25 cellular contexts compared by ENCODE assay signal in the genomic region with DNA sequence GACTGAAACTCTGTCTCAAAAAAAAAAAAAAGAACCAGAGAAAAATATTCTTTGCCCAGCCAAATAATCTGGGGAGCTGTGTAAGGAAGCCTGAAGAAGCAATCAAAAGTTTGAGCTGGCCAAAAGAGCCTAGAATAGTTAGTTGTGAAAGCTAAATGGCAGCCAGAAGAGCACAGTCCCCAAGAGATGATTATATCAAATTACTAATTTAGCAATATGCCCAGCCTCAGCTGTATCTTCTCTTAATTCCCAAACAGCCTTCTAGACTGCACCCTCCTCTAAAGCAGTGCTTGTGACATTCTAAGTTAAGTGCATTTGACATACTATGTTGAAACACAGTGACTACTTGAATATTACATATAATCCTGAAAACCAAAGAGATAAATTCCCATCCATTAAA.
"Had no signal": no experiment of that assay in that cellular context is flagged by ENCODE, and none has a peak within 500 bp of the region (broad histone marks: within the 10 kb centered on the region; RNA-seq: fewer than 3 reads in every experiment).

No MANE protein-coding gene starts in this region.

- H3K4me3 ChIP-seq: adrenal gland, MG63, SJSA1 had no signal

- H3K27me3 ChIP-seq: adrenal gland, MG63, SJSA1 had no signal

- H3K27ac ChIP-seq: adrenal gland, KMS-11, SJSA1 had no signal

- H3K4me1 ChIP-seq: adrenal gland, SJSA1 had no signal

- ATAC-seq: activated CD4-positive, CD25-positive, alpha-beta regulatory T cell treated with anti-CD3 and anti-CD28 coated beads, Interleukin-2, amount 50 U/mL, for 24 hours; activated CD8-positive, alpha-beta T cell treated with anti-CD3 and anti-CD28 coated beads for 36 hours; activated T-cell treated with anti-CD3 and anti-CD28 coated beads, Interleukin-2, amount 50 U/mL, for 72 hours; Panc1; SK-N-SH treated with all-trans-retinoic acid at 6 μM for 48 hours had no signal

- H3K36me3 ChIP-seq: adrenal gland, MG63, SJSA1 had no signal

- H3K9ac ChIP-seq: KMS-11 had no signal

- H3K9me3 ChIP-seq: adrenal gland, MG63, SJSA1 had no signal

- H3K4me2 ChIP-seq: KMS-11 had no signal

- DNase-seq: activated CD4-positive, alpha-beta T cell treated with anti-CD3 and anti-CD28 coated beads for 4 hours; activated CD8-positive, alpha-beta memory T cell treated with anti-CD3 and anti-CD28 coated beads, Interleukin-2, amount 50 U/mL, for 4 hours; activated CD8-positive, alpha-beta T cell treated with anti-CD3 and anti-CD28 coated beads for 36 hours; activated gamma-delta T cell treated with Interleukin-2 at 50 U/mL for 16 hours; activated naive CD4-positive, alpha-beta T cell treated with anti-CD3 and anti-CD28 coated beads, Interleukin-2, amount 10 ng/mL, durations not matched to agents 7 days and 5 days; activated naive CD8-positive, alpha-beta T cell treated with anti-CD3 and anti-CD28 coated beads for 36 hours; activated T-cell treated with anti-CD3 and anti-CD28 coated beads, Interleukin-2, amount 50 U/mL, for 72 hours; adrenal gland; anterior cingulate cortex; MG63; NCI-H1105 treated with DMSO at 0.1 percent for 48 hours; NCI-H1436 treated with DMSO at 0.1 percent for 48 hours; NCI-H1930; NCI-H345; NCI-H510A; NCI-H526 treated with DMSO at 0.1 percent for 48 hours; NCI-H82; RPMI8226; SHP77; SW 1271 had no signal
